Comparison of ENCODE assay signal across 15 cellular contexts in the genomic region with DNA sequence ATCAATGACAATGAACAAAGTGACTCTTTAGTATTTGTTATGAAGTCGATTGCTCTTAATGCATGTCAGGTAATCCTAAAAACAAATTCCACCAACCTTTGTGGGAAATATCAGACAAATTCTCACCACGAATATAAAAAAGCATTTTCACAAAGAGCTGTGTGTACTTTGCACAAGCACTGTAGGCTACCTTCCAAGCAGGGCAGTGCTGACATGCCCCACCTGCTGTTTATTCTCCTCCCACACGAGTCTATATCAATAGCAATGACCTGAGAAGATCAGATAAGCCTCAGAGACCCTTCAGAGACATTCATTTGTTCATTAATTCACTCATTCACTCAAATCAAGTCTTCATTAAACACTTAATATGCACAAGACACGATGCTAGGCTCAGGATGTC.
DNase-seq lines count a peak whose midpoint lies in the region; FAIRE-seq and TF ChIP-seq lines count a peak whose summit lies in the region.
"Had no signal": no experiment of that assay in that cellular context is flagged by ENCODE, and none has a peak within 500 bp of the region (broad histone marks: within the 10 kb centered on the region; RNA-seq: fewer than 3 reads in every experiment).

No MANE protein-coding gene starts in this region.

- TF ChIP-seq POLR2A in esophagus muscularis mucosa (IDR thresholded peaks at IDR 0.05; ENCODE audit: low read depth), result no peak

- no peaks in the 10 kb centered on the region for H3K4me1 ChIP-seq in esophagus muscularis mucosa
- peaks cover 0 to 3% of the 10 kb centered on the region in 2 donors for H3K4me1 ChIP-seq in small intestine (ENCODE audit: control insufficient read depth in 2 of 2, insufficient read depth in 1 of 2, low read depth in 1 of 2, low read length in 1 of 2)
- H3K4me1 ChIP-seq in OCI-LY7 (ENCODE audit: insufficient read depth, low read length, poor library complexity, severe bottlenecking), result no peaks in the 10 kb centered on the region

- no peaks in the 10 kb centered on the region for H4K20me1 ChIP-seq in OCI-LY7 (ENCODE audit: insufficient read depth, low read length)

- H3K27ac ChIP-seq in esophagus muscularis mucosa (replicated peaks in 1 of 4) (no peak overlapping the region), small intestine (ENCODE audit: low read depth in 1 of 2, low read length in 1 of 2) (no peak overlapping the region), OCI-LY7 (ENCODE audit: low read depth, low read length, poor library complexity, severe bottlenecking) (no peak overlapping the region)
- H3K27ac ChIP-seq: 22Rv1 had no signal

- H3K4me3 ChIP-seq in esophagus muscularis mucosa (no peak overlapping the region), small intestine (ENCODE audit: low read depth in 1 of 2, low read length in 2 of 2) (no peak overlapping the region), OCI-LY7 (ENCODE audit: low read depth, low read length, poor library complexity, severe bottlenecking) (no peak overlapping the region)

- no peak for FAIRE-seq in small intestine (lab: Jason Lieb, UNC)
- FAIRE-seq: D721Med, HTR-8/SVneo had no signal

- BruUV-seq in OCI-LY7 (replicated peaks; lab: Mats Ljungman, UMichigan), result no TSS peak

- TF ChIP-seq EP300 in esophagus muscularis mucosa (IDR thresholded peaks at IDR 0.05), result no peak

- 70% methylated on average over 4 of the region's 4 CpGs for WGBS in esophagus muscularis mucosa
- 27 to 53% (median 36%) methylated on average over 4 of the region's 4 CpGs for WGBS in small intestine, 3 donors

- POLR2A ChIA-PET in OCI-LY7 (lab: Charles Lee), result no interaction called here

- TF ChIP-seq CTCF in esophagus muscularis mucosa (IDR thresholded peaks at IDR 0.05), result no peak
- TF ChIP-seq CTCF in OCI-LY7 (conservative IDR thresholded peaks at IDR 0.05; ENCODE audit: low read length), result no peak

- no peak overlapping the region for H2AFZ ChIP-seq in OCI-LY7 (ENCODE audit: low read length)

- H3K4me2 ChIP-seq in OCI-LY7 (ENCODE audit: low read length), result no peak overlapping the region

- no peaks in the 10 kb centered on the region for H3K9me3 ChIP-seq in esophagus muscularis mucosa
- no peaks in the 10 kb centered on the region for H3K9me3 ChIP-seq in small intestine (ENCODE audit: control insufficient read depth, low read depth)
- no peaks in the 10 kb centered on the region for H3K9me3 ChIP-seq in OCI-LY7 (ENCODE audit: low read length)

- no peaks in the 10 kb centered on the region for H3K9me2 ChIP-seq in OCI-LY7 (ENCODE audit: insufficient read depth, low read length)

- intact Hi-C loops in esophagus muscularis mucosa (cut with DNase I), result no loop called here
- intact Hi-C loops in OCI-LY7 (cut with micrococcal nuclease; ENCODE audit: unreplicated experiment), result no loop called here

- H3K27me3 ChIP-seq in esophagus muscularis mucosa (no peaks in the 10 kb centered on the region), small intestine (ENCODE audit: control insufficient read depth in 2 of 2, insufficient read depth in 2 of 2, low read length in 2 of 2) (no peaks in the 10 kb centered on the region)

- peak in 2 of 3 experiments; percentile 4 to 5 for DNase-seq in NCI-H1417 (lab: John Stamatoyannopoulos, UW)
- DNase-seq in NCI-H1417 treated with DMSO at 0.1 percent for 48 hours (lab: John Stamatoyannopoulos, UW), result no peak
- DNase-seq in DMS53 (lab: John Stamatoyannopoulos, UW), result peak; percentile 46
- peak; percentile 31 for DNase-seq in esophagus muscularis mucosa (ENCODE audit: extremely low spot score)
- DNase-seq in small intestine, result peak; percentile 19
- DNase-seq in OCI-LY7 (ENCODE audit: low spot score), result no peak
- no peak for DNase-seq in activated CD4-positive, alpha-beta T cell treated with anti-CD3 and anti-CD28 coated beads, Interleukin-2, amount 50 U/mL, for 48 hours
- DNase-seq: CD8-positive, alpha-beta T cell; COR-L47; DMS153; HCEC 1CT; HFFc6 had no signal

- no peaks in the 10 kb centered on the region for H3K79me2 ChIP-seq in OCI-LY7 (ENCODE audit: insufficient read depth, low read depth, low read length)

- CTCF ChIA-PET in OCI-LY7 (lab: Charles Lee; ENCODE audit: unreplicated experiment), result no interaction called here

- H3K36me3 ChIP-seq in esophagus muscularis mucosa, result no peaks in the 10 kb centered on the region
- no peaks in the 10 kb centered on the region for H3K36me3 ChIP-seq in small intestine (ENCODE audit: control insufficient read depth in 2 of 2, insufficient read depth in 2 of 2, low read length in 2 of 2)
- no peaks in the 10 kb centered on the region for H3K36me3 ChIP-seq in OCI-LY7 (ENCODE audit: insufficient read depth, low read length)

Comparison
In these comparisons a context has a peak if more than half of its experiments do, and no peak if none do; other contexts are left out.
1. DNase-seq: peak in NCI-H1417 (2 of 3), DMS53 (single experiment), esophagus muscularis mucosa (single experiment) and small intestine (single experiment); none in NCI-H1417 treated with DMSO at 0.1 percent for 48 hours (single experiment), OCI-LY7 (single experiment) and activated CD4-positive, alpha-beta T cell treated with anti-CD3 and anti-CD28 coated beads, Interleukin-2, amount 50 U/mL, for 48 hours (0 of 2).